8 cellular contexts compared by ENCODE assay signal in the genomic region with DNA sequence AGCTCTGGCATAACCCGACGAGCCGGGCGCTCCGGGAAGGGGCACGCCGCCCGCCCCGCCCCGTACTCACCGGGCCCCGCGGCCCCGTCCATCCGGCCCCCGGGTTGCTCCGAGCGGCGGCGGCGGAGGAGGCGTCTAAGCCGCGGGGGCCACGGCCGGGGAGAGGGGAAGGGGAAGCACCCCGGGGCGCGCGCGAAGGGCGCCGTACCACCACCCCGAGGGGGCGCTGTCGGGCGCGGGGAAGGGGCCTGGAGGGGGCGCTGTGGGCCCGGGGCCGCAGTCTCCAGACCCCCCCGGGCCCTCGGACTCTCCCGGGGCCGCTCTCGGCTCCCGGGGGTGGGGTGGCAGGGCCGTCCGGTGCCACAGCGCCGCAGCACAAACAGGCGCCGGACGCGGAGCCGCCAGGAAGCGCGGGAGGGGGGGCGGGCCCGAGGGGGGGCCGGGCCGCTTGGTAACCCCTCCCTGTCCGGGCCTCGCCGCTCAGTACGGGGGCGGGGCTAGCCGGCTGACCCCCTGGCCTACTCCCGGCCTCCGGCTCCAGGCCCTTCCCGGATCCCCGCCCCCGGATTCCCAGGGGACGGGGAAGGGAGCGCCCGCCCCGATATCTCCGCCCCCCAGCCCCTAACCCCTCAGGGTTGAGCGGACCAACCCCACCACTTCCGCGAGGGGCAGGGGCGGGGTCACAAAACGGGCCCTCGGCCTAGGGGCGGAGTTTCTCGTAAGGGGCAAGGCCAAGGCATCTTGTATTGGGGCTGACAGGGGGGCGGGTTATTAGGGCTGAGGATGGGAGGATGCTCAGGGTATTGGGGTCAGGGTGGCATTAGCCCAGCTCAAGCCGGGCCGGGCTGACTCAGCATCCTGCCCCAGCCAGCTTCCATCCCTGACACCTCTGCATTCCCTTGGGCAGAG. TPM values are rescaled to one million over a fixed set of nuclear protein-coding genes. Genes with fewer than 3 reads are reported as not detected.
DNase-seq lines count a peak whose midpoint lies in the region; ATAC-seq and TF ChIP-seq lines count a peak whose summit lies in the region.

A gene with protein sequence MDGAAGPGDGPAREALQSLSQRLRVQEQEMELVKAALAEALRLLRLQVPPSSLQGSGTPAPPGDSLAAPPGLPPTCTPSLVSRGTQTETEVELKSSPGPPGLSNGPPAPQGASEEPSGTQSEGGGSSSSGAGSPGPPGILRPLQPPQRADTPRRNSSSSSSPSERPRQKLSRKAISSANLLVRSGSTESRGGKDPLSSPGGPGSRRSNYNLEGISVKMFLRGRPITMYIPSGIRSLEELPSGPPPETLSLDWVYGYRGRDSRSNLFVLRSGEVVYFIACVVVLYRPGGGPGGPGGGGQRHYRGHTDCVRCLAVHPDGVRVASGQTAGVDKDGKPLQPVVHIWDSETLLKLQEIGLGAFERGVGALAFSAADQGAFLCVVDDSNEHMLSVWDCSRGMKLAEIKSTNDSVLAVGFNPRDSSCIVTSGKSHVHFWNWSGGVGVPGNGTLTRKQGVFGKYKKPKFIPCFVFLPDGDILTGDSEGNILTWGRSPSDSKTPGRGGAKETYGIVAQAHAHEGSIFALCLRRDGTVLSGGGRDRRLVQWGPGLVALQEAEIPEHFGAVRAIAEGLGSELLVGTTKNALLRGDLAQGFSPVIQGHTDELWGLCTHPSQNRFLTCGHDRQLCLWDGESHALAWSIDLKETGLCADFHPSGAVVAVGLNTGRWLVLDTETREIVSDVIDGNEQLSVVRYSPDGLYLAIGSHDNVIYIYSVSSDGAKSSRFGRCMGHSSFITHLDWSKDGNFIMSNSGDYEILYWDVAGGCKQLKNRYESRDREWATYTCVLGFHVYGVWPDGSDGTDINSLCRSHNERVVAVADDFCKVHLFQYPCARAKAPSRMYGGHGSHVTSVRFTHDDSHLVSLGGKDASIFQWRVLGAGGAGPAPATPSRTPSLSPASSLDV (minus strand): TSS at position 410 of the 909 bp plus-strand sequence. CDS start 318 bp downstream, at position 92.
A gene with protein sequence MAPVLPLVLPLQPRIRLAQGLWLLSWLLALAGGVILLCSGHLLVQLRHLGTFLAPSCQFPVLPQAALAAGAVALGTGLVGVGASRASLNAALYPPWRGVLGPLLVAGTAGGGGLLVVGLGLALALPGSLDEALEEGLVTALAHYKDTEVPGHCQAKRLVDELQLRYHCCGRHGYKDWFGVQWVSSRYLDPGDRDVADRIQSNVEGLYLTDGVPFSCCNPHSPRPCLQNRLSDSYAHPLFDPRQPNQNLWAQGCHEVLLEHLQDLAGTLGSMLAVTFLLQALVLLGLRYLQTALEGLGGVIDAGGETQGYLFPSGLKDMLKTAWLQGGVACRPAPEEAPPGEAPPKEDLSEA (plus strand): TSS at position 892 of the 909 bp plus-strand sequence. CDS start 25 bp downstream, outside the sequence.

- H3K4me1 ChIP-seq in SJSA1 (replicated peaks): peaks cover 13% of the 10 kb centered on the region
- peaks cover 39% of the 10 kb centered on the region for H3K4me1 ChIP-seq in suprapubic skin

- peak; percentile 69 for ATAC-seq in GM21786 (IDR thresholded peaks at IDR 0.05; ENCODE audit: unreplicated experiment)
- ATAC-seq in omental fat pad (ENCODE audit: low FRiP score): peak; percentile 88

- TF ChIP-seq POLR2A in suprapubic skin (IDR thresholded peaks at IDR 0.05): no peak

- H3K36me3 ChIP-seq in KOPT-K1 (ENCODE audit: insufficient read depth, low read length) (peaks cover 47% of the 10 kb centered on the region), SJSA1 (peaks cover 61% of the 10 kb centered on the region), suprapubic skin (peaks cover 44% of the 10 kb centered on the region)

- 20% methylated on average over 1 of the region's 89 CpGs for WGBS in suprapubic skin

- H3K9me3 ChIP-seq in KOPT-K1 (ENCODE audit: insufficient read depth, low read length, poor library complexity, severe bottlenecking) (no peaks in the 10 kb centered on the region), SJSA1 (replicated peaks) (no peaks in the 10 kb centered on the region), suprapubic skin (no peaks in the 10 kb centered on the region)

- DNase-seq in ELR (ENCODE audit: low read depth): peak; percentile 84
- peak; percentile 76 to 96 for DNase-seq in SJSA1 (ENCODE audit: low read depth in 1 of 2, low spot score in 2 of 2)
- DNase-seq in activated naive CD4-positive, alpha-beta T cell treated with Interleukin-2 at 50 U/mL for 16 hours: peak; percentile 89
- DNase-seq in globus pallidus (ENCODE audit: low spot score): peak; percentile 88
- DNase-seq in omental fat pad (ENCODE audit: low spot score): peak; percentile 90
- DNase-seq in suprapubic skin (ENCODE audit: low spot score in 2 of 2): peak; percentile 96

- TF ChIP-seq CTCF in omental fat pad (IDR thresholded peaks at IDR 0.05) (peak in 2 of 3 donors; percentile 13 to 97), suprapubic skin (IDR thresholded peaks at IDR 0.05) (peak; percentile 78 to 97)

- no peak for TF ChIP-seq EP300 in suprapubic skin (IDR thresholded peaks at IDR 0.05)

- H3K27ac ChIP-seq in KOPT-K1 (ENCODE audit: low read depth, low read length, poor library complexity, severe bottlenecking): peak within 1 kb of the TSS; percentile 76
- H3K27ac ChIP-seq in SJSA1: peak within 1 kb of the TSS; percentile 59
- H3K27ac ChIP-seq in suprapubic skin: peak within 1 kb of the TSS; percentile 94

- H3K4me3 ChIP-seq in SJSA1 (peak within 1 kb of the TSS; percentile 66), suprapubic skin (peak within 1 kb of the TSS; percentile 88)

- no peaks in the 10 kb centered on the region for H3K27me3 ChIP-seq in SJSA1 (replicated peaks)
- H3K27me3 ChIP-seq in suprapubic skin: no peaks in the 10 kb centered on the region

RNA-seq across cellular contexts. Expression of the first gene that starts in this region (rescaled TPM):
- total RNA-seq in SJSA1 (2014; rRNA removed; shearing (Covaris generic)): 19.8 and 28.1 TPM in 2 replicates
- total RNA-seq in omental fat pad: 10 to 100 TPM; 40.7 to 68.6 (median 52.0) TPM
- total RNA-seq in suprapubic skin: 10 to 100 TPM; 43.1 to 74.8 (median 55.8) TPM

RNA-seq across cellular contexts. Expression of the second gene that starts in this region (rescaled TPM):
- 3.1 and 10.4 TPM in 2 replicates for total RNA-seq in SJSA1 (2014; rRNA removed; shearing (Covaris generic))
- 10 to 100 TPM in 3 of 4 donors, 1 to 10 TPM in 1; 7.9 to 12.7 (median 11.4) TPM for total RNA-seq in omental fat pad
- total RNA-seq in suprapubic skin: 1 to 10 TPM in 3 of 4 donors, under 1 TPM in 1; 0.80 to 4.9 (median 2.3) TPM

Comparison
In these comparisons a context has a peak if more than half of its experiments do, and no peak if none do; other contexts are left out.
1. Peak in every context shown above with its lines: DNase-seq, ATAC-seq, H3K4me3 ChIP-seq and H3K27ac ChIP-seq.